Comparison of ENCODE assay signal across 1 cellular context in the genomic region with DNA sequence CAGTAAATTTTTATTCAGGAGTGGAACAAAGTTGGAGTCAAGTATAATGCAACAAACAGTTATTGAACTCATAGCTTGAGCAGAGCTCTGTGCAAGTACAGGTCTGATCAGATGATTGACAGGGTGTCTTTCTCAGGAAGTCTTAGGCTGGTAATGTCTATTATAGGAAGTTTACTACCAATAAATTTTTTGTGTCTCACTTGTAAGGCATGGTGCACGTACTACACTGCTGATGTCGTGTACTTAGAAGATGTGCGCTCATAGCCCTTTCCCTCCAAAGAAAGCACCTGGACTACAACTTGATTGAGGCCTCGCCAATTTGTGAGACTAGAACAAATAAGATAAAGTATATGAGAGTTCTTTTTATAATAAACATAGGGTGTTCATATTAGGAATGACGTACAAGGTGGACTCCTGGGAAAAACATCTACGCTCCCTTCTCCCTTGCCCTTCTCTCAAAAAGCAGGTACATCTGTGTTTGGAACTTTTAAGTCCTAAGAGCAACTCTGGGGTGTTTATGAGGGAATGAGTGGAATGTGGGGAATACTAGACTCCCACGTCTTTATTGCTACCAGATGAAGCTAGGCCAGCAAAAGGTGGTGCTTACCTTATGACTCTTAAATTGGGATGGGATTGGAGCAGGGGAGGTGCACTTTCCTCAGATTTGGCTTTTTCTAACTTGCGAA.
TF ChIP-seq lines count a peak whose summit lies in the region.

No MANE protein-coding gene starts in this region.

TF ChIP-seq in HepG2, 621 proteins besides CTCF, POLR2A, EP300 and RAD21 (continued from another document):
- TF ChIP-seq, protein P1, sequence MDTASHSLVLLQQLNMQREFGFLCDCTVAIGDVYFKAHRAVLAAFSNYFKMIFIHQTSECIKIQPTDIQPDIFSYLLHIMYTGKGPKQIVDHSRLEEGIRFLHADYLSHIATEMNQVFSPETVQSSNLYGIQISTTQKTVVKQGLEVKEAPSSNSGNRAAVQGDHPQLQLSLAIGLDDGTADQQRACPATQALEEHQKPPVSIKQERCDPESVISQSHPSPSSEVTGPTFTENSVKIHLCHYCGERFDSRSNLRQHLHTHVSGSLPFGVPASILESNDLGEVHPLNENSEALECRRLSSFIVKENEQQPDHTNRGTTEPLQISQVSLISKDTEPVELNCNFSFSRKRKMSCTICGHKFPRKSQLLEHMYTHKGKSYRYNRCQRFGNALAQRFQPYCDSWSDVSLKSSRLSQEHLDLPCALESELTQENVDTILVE (CRISPR knock-in tag; IDR thresholded peaks at IDR 0.05): no peak; the same call in 1 of the 2 replicates
- TF ChIP-seq ZNF891 (CRISPR knock-in tag; IDR thresholded peaks at IDR 0.05) (no peak), PRPF4 (IDR thresholded peaks at IDR 0.05; ENCODE audit: low read depth, low read length, poor library complexity, severe bottlenecking) (peak; percentile 92), TARDBP (CRISPR knock-in tag; IDR thresholded peaks at IDR 0.05) (peak; percentile 53; the same call in 1 of the 2 replicates), ZNF260 (CRISPR knock-in tag; IDR thresholded peaks at IDR 0.05; ENCODE audit: borderline replicate concordance, low read depth) (no peak), HMG20B (CRISPR knock-in tag; conservative IDR thresholded peaks at IDR 0.05) (no peak), NR1H2 (CRISPR knock-in tag; IDR thresholded peaks at IDR 0.05; ENCODE audit: borderline replicate concordance, low read depth) (no peak), SP4 (CRISPR knock-in tag; IDR thresholded peaks at IDR 0.05) (no peak), IRF2 (CRISPR knock-in tag; IDR thresholded peaks at IDR 0.05) (no peak), SOX6 (IDR thresholded peaks at IDR 0.05) (no peak), SOX6 (CRISPR knock-in tag; IDR thresholded peaks at IDR 0.05) (no peak), NR2F2 (IDR thresholded peaks at IDR 0.05; ENCODE audit: borderline replicate concordance, low read depth) (no peak), FOXK1 (CRISPR knock-in tag; IDR thresholded peaks at IDR 0.05; ENCODE audit: borderline replicate concordance, low read depth) (no peak), ZBTB38 (CRISPR knock-in tag; IDR thresholded peaks at IDR 0.05) (peak; percentile 20; the same call in 1 of the 2 replicates), ZNF549 (CRISPR knock-in tag; IDR thresholded peaks at IDR 0.05) (no peak), ZNF790 (CRISPR knock-in tag; IDR thresholded peaks at IDR 0.05; ENCODE audit: borderline replicate concordance) (no peak), ZNF768 (CRISPR knock-in tag; IDR thresholded peaks at IDR 0.05) (no peak), ZNF136 (CRISPR knock-in tag; IDR thresholded peaks at IDR 0.05; ENCODE audit: low read depth) (no peak), JUNB (CRISPR knock-in tag; IDR thresholded peaks at IDR 0.05; ENCODE audit: borderline replicate concordance) (no peak), FOXA3 (CRISPR knock-in tag; IDR thresholded peaks at IDR 0.05) (no peak), ZFP90 (CRISPR knock-in tag; IDR thresholded peaks at IDR 0.05; ENCODE audit: borderline replicate concordance) (no peak), THYN1 (CRISPR knock-in tag; IDR thresholded peaks at IDR 0.05; ENCODE audit: borderline replicate concordance, low read depth) (0 out of 2 replicates have a peak, but pooled peaks have one; percentile 77), HOXD1 (CRISPR knock-in tag; IDR thresholded peaks at IDR 0.05) (no peak), TBX2 (CRISPR knock-in tag; IDR thresholded peaks at IDR 0.05; ENCODE audit: borderline replicate concordance) (0 out of 2 replicates have a peak, but pooled peaks have one; percentile 19)
- TF ChIP-seq, protein P2, sequence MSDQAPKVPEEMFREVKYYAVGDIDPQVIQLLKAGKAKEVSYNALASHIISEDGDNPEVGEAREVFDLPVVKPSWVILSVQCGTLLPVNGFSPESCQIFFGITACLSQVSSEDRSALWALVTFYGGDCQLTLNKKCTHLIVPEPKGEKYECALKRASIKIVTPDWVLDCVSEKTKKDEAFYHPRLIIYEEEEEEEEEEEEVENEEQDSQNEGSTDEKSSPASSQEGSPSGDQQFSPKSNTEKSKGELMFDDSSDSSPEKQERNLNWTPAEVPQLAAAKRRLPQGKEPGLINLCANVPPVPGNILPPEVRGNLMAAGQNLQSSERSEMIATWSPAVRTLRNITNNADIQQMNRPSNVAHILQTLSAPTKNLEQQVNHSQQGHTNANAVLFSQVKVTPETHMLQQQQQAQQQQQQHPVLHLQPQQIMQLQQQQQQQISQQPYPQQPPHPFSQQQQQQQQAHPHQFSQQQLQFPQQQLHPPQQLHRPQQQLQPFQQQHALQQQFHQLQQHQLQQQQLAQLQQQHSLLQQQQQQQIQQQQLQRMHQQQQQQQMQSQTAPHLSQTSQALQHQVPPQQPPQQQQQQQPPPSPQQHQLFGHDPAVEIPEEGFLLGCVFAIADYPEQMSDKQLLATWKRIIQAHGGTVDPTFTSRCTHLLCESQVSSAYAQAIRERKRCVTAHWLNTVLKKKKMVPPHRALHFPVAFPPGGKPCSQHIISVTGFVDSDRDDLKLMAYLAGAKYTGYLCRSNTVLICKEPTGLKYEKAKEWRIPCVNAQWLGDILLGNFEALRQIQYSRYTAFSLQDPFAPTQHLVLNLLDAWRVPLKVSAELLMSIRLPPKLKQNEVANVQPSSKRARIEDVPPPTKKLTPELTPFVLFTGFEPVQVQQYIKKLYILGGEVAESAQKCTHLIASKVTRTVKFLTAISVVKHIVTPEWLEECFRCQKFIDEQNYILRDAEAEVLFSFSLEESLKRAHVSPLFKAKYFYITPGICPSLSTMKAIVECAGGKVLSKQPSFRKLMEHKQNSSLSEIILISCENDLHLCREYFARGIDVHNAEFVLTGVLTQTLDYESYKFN (CRISPR knock-in tag; conservative IDR thresholded peaks at IDR 0.05): no peak
- TF ChIP-seq, protein P3, sequence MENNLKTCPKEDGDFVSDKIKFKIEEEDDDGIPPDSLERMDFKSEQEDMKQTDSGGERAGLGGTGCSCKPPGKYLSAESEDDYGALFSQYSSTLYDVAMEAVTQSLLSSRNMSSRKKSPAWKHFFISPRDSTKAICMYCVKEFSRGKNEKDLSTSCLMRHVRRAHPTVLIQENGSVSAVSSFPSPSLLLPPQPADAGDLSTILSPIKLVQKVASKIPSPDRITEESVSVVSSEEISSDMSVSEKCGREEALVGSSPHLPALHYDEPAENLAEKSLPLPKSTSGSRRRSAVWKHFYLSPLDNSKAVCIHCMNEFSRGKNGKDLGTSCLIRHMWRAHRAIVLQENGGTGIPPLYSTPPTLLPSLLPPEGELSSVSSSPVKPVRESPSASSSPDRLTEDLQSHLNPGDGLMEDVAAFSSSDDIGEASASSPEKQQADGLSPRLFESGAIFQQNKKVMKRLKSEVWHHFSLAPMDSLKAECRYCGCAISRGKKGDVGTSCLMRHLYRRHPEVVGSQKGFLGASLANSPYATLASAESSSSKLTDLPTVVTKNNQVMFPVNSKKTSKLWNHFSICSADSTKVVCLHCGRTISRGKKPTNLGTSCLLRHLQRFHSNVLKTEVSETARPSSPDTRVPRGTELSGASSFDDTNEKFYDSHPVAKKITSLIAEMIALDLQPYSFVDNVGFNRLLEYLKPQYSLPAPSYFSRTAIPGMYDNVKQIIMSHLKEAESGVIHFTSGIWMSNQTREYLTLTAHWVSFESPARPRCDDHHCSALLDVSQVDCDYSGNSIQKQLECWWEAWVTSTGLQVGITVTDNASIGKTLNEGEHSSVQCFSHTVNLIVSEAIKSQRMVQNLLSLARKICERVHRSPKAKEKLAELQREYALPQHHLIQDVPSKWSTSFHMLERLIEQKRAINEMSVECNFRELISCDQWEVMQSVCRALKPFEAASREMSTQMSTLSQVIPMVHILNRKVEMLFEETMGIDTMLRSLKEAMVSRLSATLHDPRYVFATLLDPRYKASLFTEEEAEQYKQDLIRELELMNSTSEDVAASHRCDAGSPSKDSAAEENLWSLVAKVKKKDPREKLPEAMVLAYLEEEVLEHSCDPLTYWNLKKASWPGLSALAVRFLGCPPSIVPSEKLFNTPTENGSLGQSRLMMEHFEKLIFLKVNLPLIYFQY (CRISPR knock-in tag; IDR thresholded peaks at IDR 0.05; ENCODE audit: borderline replicate concordance): no peak
- TF ChIP-seq, protein P4, sequence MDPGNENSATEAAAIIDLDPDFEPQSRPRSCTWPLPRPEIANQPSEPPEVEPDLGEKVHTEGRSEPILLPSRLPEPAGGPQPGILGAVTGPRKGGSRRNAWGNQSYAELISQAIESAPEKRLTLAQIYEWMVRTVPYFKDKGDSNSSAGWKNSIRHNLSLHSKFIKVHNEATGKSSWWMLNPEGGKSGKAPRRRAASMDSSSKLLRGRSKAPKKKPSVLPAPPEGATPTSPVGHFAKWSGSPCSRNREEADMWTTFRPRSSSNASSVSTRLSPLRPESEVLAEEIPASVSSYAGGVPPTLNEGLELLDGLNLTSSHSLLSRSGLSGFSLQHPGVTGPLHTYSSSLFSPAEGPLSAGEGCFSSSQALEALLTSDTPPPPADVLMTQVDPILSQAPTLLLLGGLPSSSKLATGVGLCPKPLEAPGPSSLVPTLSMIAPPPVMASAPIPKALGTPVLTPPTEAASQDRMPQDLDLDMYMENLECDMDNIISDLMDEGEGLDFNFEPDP (CRISPR knock-in tag; conservative IDR thresholded peaks at IDR 0.05): no peak
- TF ChIP-seq, protein P5, sequence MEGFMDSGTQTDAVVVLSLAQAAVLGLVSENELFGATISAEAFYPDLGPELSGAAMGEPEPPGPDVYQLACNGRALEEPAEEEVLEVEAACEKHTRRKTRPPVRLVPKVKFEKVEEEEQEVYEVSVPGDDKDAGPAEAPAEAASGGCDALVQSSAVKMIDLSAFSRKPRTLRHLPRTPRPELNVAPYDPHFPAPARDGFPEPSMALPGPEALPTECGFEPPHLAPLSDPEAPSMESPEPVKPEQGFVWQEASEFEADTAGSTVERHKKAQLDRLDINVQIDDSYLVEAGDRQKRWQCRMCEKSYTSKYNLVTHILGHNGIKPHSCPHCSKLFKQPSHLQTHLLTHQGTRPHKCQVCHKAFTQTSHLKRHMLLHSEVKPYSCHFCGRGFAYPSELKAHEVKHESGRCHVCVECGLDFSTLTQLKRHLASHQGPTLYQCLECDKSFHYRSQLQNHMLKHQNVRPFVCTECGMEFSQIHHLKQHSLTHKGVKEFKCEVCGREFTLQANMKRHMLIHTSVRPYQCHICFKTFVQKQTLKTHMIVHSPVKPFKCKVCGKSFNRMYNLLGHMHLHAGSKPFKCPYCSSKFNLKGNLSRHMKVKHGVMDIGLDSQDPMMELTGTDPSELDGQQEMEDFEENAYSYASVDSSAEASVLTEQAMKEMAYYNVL (CRISPR knock-in tag; IDR thresholded peaks at IDR 0.05; ENCODE audit: borderline replicate concordance): no peak
- TF ChIP-seq, protein P6, sequence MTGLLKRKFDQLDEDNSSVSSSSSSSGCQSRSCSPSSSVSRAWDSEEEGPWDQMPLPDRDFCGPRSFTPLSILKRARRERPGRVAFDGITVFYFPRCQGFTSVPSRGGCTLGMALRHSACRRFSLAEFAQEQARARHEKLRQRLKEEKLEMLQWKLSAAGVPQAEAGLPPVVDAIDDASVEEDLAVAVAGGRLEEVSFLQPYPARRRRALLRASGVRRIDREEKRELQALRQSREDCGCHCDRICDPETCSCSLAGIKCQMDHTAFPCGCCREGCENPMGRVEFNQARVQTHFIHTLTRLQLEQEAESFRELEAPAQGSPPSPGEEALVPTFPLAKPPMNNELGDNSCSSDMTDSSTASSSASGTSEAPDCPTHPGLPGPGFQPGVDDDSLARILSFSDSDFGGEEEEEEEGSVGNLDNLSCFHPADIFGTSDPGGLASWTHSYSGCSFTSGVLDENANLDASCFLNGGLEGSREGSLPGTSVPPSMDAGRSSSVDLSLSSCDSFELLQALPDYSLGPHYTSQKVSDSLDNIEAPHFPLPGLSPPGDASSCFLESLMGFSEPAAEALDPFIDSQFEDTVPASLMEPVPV (CRISPR knock-in tag; IDR thresholded peaks at IDR 0.05): 0 out of 2 replicates have a peak, but pooled peaks have one; percentile 53
- TF ChIP-seq, protein P7, sequence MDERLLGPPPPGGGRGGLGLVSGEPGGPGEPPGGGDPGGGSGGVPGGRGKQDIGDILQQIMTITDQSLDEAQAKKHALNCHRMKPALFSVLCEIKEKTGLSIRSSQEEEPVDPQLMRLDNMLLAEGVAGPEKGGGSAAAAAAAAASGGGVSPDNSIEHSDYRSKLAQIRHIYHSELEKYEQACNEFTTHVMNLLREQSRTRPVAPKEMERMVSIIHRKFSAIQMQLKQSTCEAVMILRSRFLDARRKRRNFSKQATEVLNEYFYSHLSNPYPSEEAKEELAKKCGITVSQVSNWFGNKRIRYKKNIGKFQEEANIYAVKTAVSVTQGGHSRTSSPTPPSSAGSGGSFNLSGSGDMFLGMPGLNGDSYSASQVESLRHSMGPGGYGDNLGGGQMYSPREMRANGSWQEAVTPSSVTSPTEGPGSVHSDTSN (CRISPR knock-in tag; IDR thresholded peaks at IDR 0.05): peak; percentile 76
